ENCODE assay signal across 8 cellular contexts in genomic region chr15:56244811-56245576, GRCh38. TPM values are rescaled to one million over a fixed set of nuclear protein-coding genes. Genes with fewer than 3 reads are reported as not detected.
DNase-seq lines count a peak whose midpoint lies in the region; ATAC-seq and TF ChIP-seq lines count a peak whose summit lies in the region.

No MANE protein-coding gene starts in this region.

- CTCF ChIA-PET in WTC11 (lab: Charles Lee) = interaction anchor here (0.5 to 2.1 kb wide), 12 partner anchors 8 to 252 kb away, joined by 3 to 12 read pairs (median 3); partner anchors contain the start of gene MNS1

- H3K27me3 ChIP-seq in H7 (ENCODE audit: control insufficient read depth, insufficient read depth, low read length) (no peaks in the 10 kb centered on the region), muscle layer of colon (ENCODE audit: control insufficient read depth in 1 of 2, insufficient read depth in 2 of 2, low read length in 2 of 2) (no peaks in the 10 kb centered on the region)

- H3K9me3 Mint-ChIP-seq in WTC11 = no peaks in the 10 kb centered on the region

- ATAC-seq in WTC11 (no peak), GM18873 (IDR thresholded peaks at IDR 0.05; ENCODE audit: low FRiP score, unreplicated experiment) (no peak), HG02840 (IDR thresholded peaks at IDR 0.05; ENCODE audit: low FRiP score, unreplicated experiment) (no peak)

- peaks cover 26% of the 10 kb centered on the region for H3K4me1 ChIP-seq in muscle layer of colon (ENCODE audit: insufficient read depth, low read length)

- H3K4me3 ChIP-seq in H7 (ENCODE audit: insufficient read depth, low read depth, low read length) (peak overlapping the region; percentile 22; the same call in 1 of the 2 replicates), muscle layer of colon (ENCODE audit: low read depth in 1 of 2, low read length in 2 of 2) (peak overlapping the region; percentile 40 to 80)

- H3K4me1 Mint-ChIP-seq in WTC11 = peaks cover 39% of the 10 kb centered on the region

- TF ChIP-seq CTCF in 22Rv1 (IDR thresholded peaks at IDR 0.05) (no peak), WTC11 (IDR thresholded peaks at IDR 0.05) (no peak)

- H3K27ac ChIP-seq in 22Rv1 (peak overlapping the region; percentile 42; the same call in 1 of the 2 replicates), muscle layer of colon (ENCODE audit: low read depth, low read length) (peak overlapping the region; percentile 70), temporal lobe (ENCODE audit: low read depth, low read length) (peak overlapping the region; percentile 69)

- peaks cover 3% of the 10 kb centered on the region; the same call in 1 of the 2 replicates for H3K36me3 Mint-ChIP-seq in WTC11

- peak overlapping the region; percentile 98 for H3K27ac Mint-ChIP-seq in WTC11

- no peak overlapping the region for H3K9ac ChIP-seq in muscle layer of colon (ENCODE audit: low read length)

- POLR2A ChIA-PET in WTC11 (lab: Charles Lee) = interaction anchor here (0.6 kb wide), 2 partner anchors 109 to 971 kb away, joined by 3 to 6 read pairs; no protein-coding TSS in a partner anchor

- no peaks in the 10 kb centered on the region for H3K27me3 Mint-ChIP-seq in WTC11 (ENCODE audit: low read depth)

- no peaks in the 10 kb centered on the region for H3K9me3 ChIP-seq in muscle layer of colon (ENCODE audit: low read length)

- peak overlapping the region; percentile 83 for H3K4me3 Mint-ChIP-seq in WTC11

- DNase-seq in H7 (peak; percentile 9), WTC11 (ENCODE audit: low spot score) (no peak), ecto neural progenitor cell (ENCODE audit: low spot score) (peak; percentile 50)

- H3K36me3 ChIP-seq in H7 (replicated peaks; ENCODE audit: control insufficient read depth, insufficient read depth, low read length) (no peaks in the 10 kb centered on the region), muscle layer of colon (ENCODE audit: insufficient read depth, low read length) (no peaks in the 10 kb centered on the region)

TF ChIP-seq in WTC11, 78 proteins besides CTCF, POLR2A, EP300 and RAD21 (continues in another document):
- TF ChIP-seq ZNF532 (CRISPR knock-in tag; IDR thresholded peaks at IDR 0.05; ENCODE audit: borderline replicate concordance) (no peak), E2F4 (CRISPR knock-in tag; IDR thresholded peaks at IDR 0.05; ENCODE audit: borderline replicate concordance, low read depth) (no peak), ARID4B (CRISPR knock-in tag; IDR thresholded peaks at IDR 0.05; ENCODE audit: borderline replicate concordance) (no peak), MAX (CRISPR knock-in tag; IDR thresholded peaks at IDR 0.05) (no peak; the same call in 1 of the 2 replicates), FOXP1 (CRISPR knock-in tag; IDR thresholded peaks at IDR 0.05; ENCODE audit: borderline replicate concordance) (no peak), PRDM15 (CRISPR knock-in tag; IDR thresholded peaks at IDR 0.05) (no peak), TEAD1 (CRISPR knock-in tag; IDR thresholded peaks at IDR 0.05) (no peak), ZNF423 (CRISPR knock-in tag; IDR thresholded peaks at IDR 0.05) (no peak)

RNA-seq across cellular contexts. Expression of gene RFX7, which starts 1.3 kb away (rescaled TPM):
- total RNA-seq in H7 (2014; rRNA removed; shearing (Covaris generic)) = 8.7 and 10.2 TPM in 2 replicates
- 36.0 to 38.0 TPM (median 36.0 TPM) in 3 replicates for total RNA-seq in WTC11 (2021)
- 30.5 TPM for total RNA-seq in temporal lobe
